1 cellular context compared by ENCODE assay signal in genomic region chr1:90835172-90835660, GRCh38.
TF ChIP-seq lines count a peak whose summit lies in the region.

No MANE protein-coding gene starts in this region.

TF ChIP-seq in IMR-90, 13 proteins besides CTCF, POLR2A, EP300 and RAD21 (continued from another document):
- no peak for TF ChIP-seq ELK1 (IDR thresholded peaks at IDR 0.05; ENCODE audit: borderline replicate concordance, low read depth, low read length)
- TF ChIP-seq MAZ (IDR thresholded peaks at IDR 0.05; ENCODE audit: borderline replicate concordance, low read depth, low read length) = no peak
- no peak for TF ChIP-seq RFX5 (IDR thresholded peaks at IDR 0.05; ENCODE audit: low read depth, low read length)
- no peak for TF ChIP-seq MXI1 (IDR thresholded peaks at IDR 0.05; ENCODE audit: borderline replicate concordance, low read depth, low read length)
- TF ChIP-seq NFE2L2 (IDR thresholded peaks at IDR 0.05; ENCODE audit: low read depth, low read length) = no peak
- TF ChIP-seq, protein P1, sequence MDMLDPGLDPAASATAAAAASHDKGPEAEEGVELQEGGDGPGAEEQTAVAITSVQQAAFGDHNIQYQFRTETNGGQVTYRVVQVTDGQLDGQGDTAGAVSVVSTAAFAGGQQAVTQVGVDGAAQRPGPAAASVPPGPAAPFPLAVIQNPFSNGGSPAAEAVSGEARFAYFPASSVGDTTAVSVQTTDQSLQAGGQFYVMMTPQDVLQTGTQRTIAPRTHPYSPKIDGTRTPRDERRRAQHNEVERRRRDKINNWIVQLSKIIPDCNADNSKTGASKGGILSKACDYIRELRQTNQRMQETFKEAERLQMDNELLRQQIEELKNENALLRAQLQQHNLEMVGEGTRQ (IDR thresholded peaks at IDR 0.05; ENCODE audit: low read depth, low read length) = no peak
- TF ChIP-seq RCOR1 (IDR thresholded peaks at IDR 0.05; ENCODE audit: insufficient replicate concordance, low read length) = no peak
TF ChIP-seq in IMR-90: peak in this region for 0.
